Comparison of ENCODE assay signal across 14 cellular contexts in genomic region chr5:121805251-121805650, GRCh38. TPM values are rescaled to one million over a fixed set of nuclear protein-coding genes. Genes with fewer than 3 reads are reported as not detected.
"Had no signal": no experiment of that assay in that cellular context is flagged by ENCODE, and none has a peak within 500 bp of the region (broad histone marks: within the 10 kb centered on the region; RNA-seq: fewer than 3 reads in every experiment).

No MANE protein-coding gene starts in this region.

RNA-seq across cellular contexts. Expression of gene FTMT, which starts 46.4 kb away (rescaled TPM):
- total RNA-seq: activated B cell treated with CpG ODN at 0.5 μM for 24 hours; activated CD4-positive, alpha-beta memory T cell treated with anti-CD3 and anti-CD28 coated beads for 36 hours; activated CD4-positive, alpha-beta memory T cell treated with anti-CD3 and anti-CD28 coated beads, Interleukin-2, amount 10 ng/mL, durations not matched to agents 7 days and 5 days; activated CD4-positive, alpha-beta T cell treated with anti-CD3 and anti-CD28 coated beads for 36 hours; activated CD4-positive, alpha-beta T cell treated with anti-CD3 and anti-CD28 coated beads, Interleukin-2, amount 10 ng/mL, durations not matched to agents 24 days and 14 days; activated CD4-positive, alpha-beta T cell treated with anti-CD3 and anti-CD28 coated beads, Interleukin-2, amount 10 ng/mL, durations not matched to agents 7 days and 5 days; activated CD8-positive, alpha-beta memory T cell treated with anti-CD3 and anti-CD28 coated beads for 36 hours; activated CD8-positive, alpha-beta memory T cell treated with anti-CD3 and anti-CD28 coated beads, Interleukin-2, amount 10 ng/mL, durations not matched to agents 7 days and 5 days; activated CD8-positive, alpha-beta T cell treated with anti-CD3 and anti-CD28 coated beads for 36 hours; activated CD8-positive, alpha-beta T cell treated with anti-CD3 and anti-CD28 coated beads, Interleukin-2, amount 10 ng/mL, durations not matched to agents 7 days and 5 days; T-helper 1 cell treated with Interleukin-12 subunit alpha and Interleukin-12 subunit beta and Interleukin-4 antibody, amounts not matched to agents 30 ng/mL and 1 ng/mL, for 36 hours; T-helper 17 cell; T-helper 2 cell treated with Interferon-gamma antibody and Interleukin-4, amounts not matched to agents 100 ng/mL and 5 ng/mL, for 36 hours; WTC11 had no signal
